Comparison of ENCODE assay signal across 19 cellular contexts in the genomic region with DNA sequence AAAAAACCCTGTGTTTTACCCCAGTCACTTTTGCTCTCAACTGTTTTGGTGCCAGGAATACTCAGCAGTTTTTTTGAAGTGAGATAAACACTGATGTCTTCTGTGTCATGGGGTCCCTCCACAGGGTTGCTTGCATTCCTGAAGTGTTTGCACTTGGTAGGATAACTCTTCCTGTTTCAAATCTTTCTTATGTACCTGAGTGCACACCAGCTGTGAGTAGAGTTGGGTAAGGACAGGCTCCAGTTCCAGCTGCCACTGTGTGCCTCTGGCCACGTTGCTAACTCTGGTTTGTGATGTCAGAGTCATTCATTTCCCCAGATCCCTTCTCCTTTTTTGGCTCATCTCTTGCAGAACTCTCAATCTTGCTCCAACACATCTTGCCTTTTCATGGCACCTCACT.
DNase-seq lines count a peak whose midpoint lies in the region; ATAC-seq and TF ChIP-seq lines count a peak whose summit lies in the region.
"Had no signal": no experiment of that assay in that cellular context is flagged by ENCODE, and none has a peak within 500 bp of the region (broad histone marks: within the 10 kb centered on the region; RNA-seq: fewer than 3 reads in every experiment).

No MANE protein-coding gene starts in this region.

- intact Hi-C loops in IMR-90 (cut with micrococcal nuclease), result no loop called here

- H3K18ac ChIP-seq in IMR-90 (ENCODE audit: low read depth, low read length), result no peak overlapping the region

- H3K14ac ChIP-seq in IMR-90 (replicated peaks; ENCODE audit: low read depth, low read length), result peak overlapping the region; percentile 75

- H2BK20ac ChIP-seq in IMR-90 (ENCODE audit: low read depth, low read length), result no peak overlapping the region

- ATAC-seq in activated T-cell treated with anti-CD3 and anti-CD28 coated beads, Interleukin-2, amount 50 U/mL, for 4 hours, result no peak
- ATAC-seq in IMR-90 (ENCODE audit: low read depth) (peak; percentile 37), HG03045 (IDR thresholded peaks at IDR 0.05; ENCODE audit: unreplicated experiment) (no peak)
- peak; percentile 24 for ATAC-seq in activated T-helper 17 cell treated with anti-CD3 and anti-CD28 coated beads, Interleukin-2, amount 50 U/mL, for 72 hours (replicated peaks)
- ATAC-seq: GM12878 had no signal

- no peaks in the 10 kb centered on the region for H4K20me1 ChIP-seq in IMR-90 (ENCODE audit: insufficient read depth, low read length)

- no peak overlapping the region for H2AK9ac ChIP-seq in IMR-90 (replicated peaks; ENCODE audit: low read depth, low read length, poor library complexity)

- H2BK15ac ChIP-seq in IMR-90 (ENCODE audit: low read depth, low read length), result no peak overlapping the region

- 0 out of 2 replicates have a peak overlapping the region, but pooled peaks have one; percentile 3 for H2BK120ac ChIP-seq in IMR-90 (ENCODE audit: low read depth, low read length)

- H3K4ac ChIP-seq in IMR-90 (ENCODE audit: low read depth, low read length), result no peak overlapping the region

- H3K23ac ChIP-seq in IMR-90 (ENCODE audit: low read depth, low read length), result no peak overlapping the region

- H3K36me3 ChIP-seq in IMR-90 (ENCODE audit: control insufficient read depth, insufficient read depth, low read length), result no peaks in the 10 kb centered on the region
- H3K36me3 ChIP-seq: brain microvascular endothelial cell, SJSA1 had no signal

- dilution Hi-C loops in IMR-90 (cut with HindIII; ENCODE audit: low sequenced_read_pairs, unreplicated experiment), result no loop called here

- H3K4me1 ChIP-seq in IMR-90 (ENCODE audit: control insufficient read depth, insufficient read depth, low read length), result no peaks in the 10 kb centered on the region; the same call in 1 of the 2 replicates
- H3K4me1 ChIP-seq: SJSA1 had no signal

- no peak overlapping the region for H2BK5ac ChIP-seq in IMR-90 (ENCODE audit: low read depth, low read length, poor library complexity, severe bottlenecking)

- no peaks in the 10 kb centered on the region for H3K9me3 ChIP-seq in IMR-90 (ENCODE audit: control insufficient read depth, insufficient read depth, low read length)
- H3K9me3 ChIP-seq: SJSA1 had no signal

- H3K9me3 Mint-ChIP-seq in activated T-cell treated with anti-CD3 and anti-CD28 coated beads, Interleukin-2, amount 50 U/mL, for 4 hours, result peaks cover 4% of the 10 kb centered on the region
- peaks cover 12% of the 10 kb centered on the region for H3K9me3 Mint-ChIP-seq in activated T-helper 17 cell treated with anti-CD3 and anti-CD28 coated beads, Interleukin-2, amount 50 U/mL, for 72 hours
- H3K9me3 Mint-ChIP-seq: activated B cell treated with CpG ODN at 0.5 μM for 24 hours had no signal

- peaks cover 5% of the 10 kb centered on the region for H3K36me3 Mint-ChIP-seq in activated T-cell treated with anti-CD3 and anti-CD28 coated beads, Interleukin-2, amount 50 U/mL, for 4 hours (ENCODE audit: insufficient read depth)
- peaks cover 69% of the 10 kb centered on the region for H3K36me3 Mint-ChIP-seq in activated T-helper 17 cell treated with anti-CD3 and anti-CD28 coated beads, Interleukin-2, amount 50 U/mL, for 72 hours (ENCODE audit: low read depth)
- H3K36me3 Mint-ChIP-seq: naive B cell had no signal

- H2AFZ ChIP-seq in IMR-90 (replicated peaks; ENCODE audit: low read length, poor library complexity), result peak overlapping the region; percentile 77

- H3K27me3 ChIP-seq in IMR-90 (ENCODE audit: control insufficient read depth, insufficient read depth, low read length), result no peaks in the 10 kb centered on the region
- H3K27me3 ChIP-seq: brain microvascular endothelial cell, SJSA1 had no signal

- no peak for DNase-seq in activated T-cell treated with anti-CD3 and anti-CD28 coated beads, Interleukin-2, amount 50 U/mL, for 4 hours
- DNase-seq in activated T-cell treated with anti-CD3 and anti-CD28 coated beads for 4 hours (no peak), IMR-90 (peak; percentile 8), myocyte (ENCODE audit: low read depth) (peak; percentile 47), occipital lobe (lab: John Stamatoyannopoulos, UW) (no peak)
- DNase-seq in stimulated activated naive CD4-positive, alpha-beta T cell (lab: John Stamatoyannopoulos, UW), result no peak
- DNase-seq: activated B cell treated with CpG ODN at 0.5 μM for 24 hours; brain microvascular endothelial cell; glutamatergic neuron; kidney glomerular epithelial cell; naive B cell; NCI-H1417 treated with DMSO at 0.1 percent for 48 hours; retina; stimulated activated CD4-positive, alpha-beta T cell treated with anti-CD3 and anti-CD28 coated beads, Interleukin-4, amount 100 ng/mL, for 1 hour had no signal

- H3K4me2 ChIP-seq in IMR-90 (ENCODE audit: low read depth, low read length), result no peak overlapping the region

- H3K27ac ChIP-seq in IMR-90 (ENCODE audit: insufficient read depth, low read length), result no peak overlapping the region
- H3K27ac ChIP-seq: brain microvascular endothelial cell, SJSA1 had no signal

- no peak overlapping the region for H4K5ac ChIP-seq in IMR-90 (ENCODE audit: low read depth, low read length)

- no peak for TF ChIP-seq RAD21 in IMR-90 (IDR thresholded peaks at IDR 0.05; ENCODE audit: low read length)

- in situ Hi-C loops in IMR-90 (cut with MboI; ENCODE audit: low sequenced_read_pairs), result no loop called here

- H3K9me1 ChIP-seq in IMR-90 (ENCODE audit: insufficient read depth, low read length), result no peaks in the 10 kb centered on the region

- peak overlapping the region; percentile 53 for H3K4me3 Mint-ChIP-seq in activated T-cell treated with anti-CD3 and anti-CD28 coated beads, Interleukin-2, amount 50 U/mL, for 4 hours
- H3K4me3 Mint-ChIP-seq in activated T-helper 17 cell treated with anti-CD3 and anti-CD28 coated beads, Interleukin-2, amount 50 U/mL, for 72 hours, result peak overlapping the region; percentile 85
- H3K4me3 Mint-ChIP-seq: activated B cell treated with CpG ODN at 0.5 μM for 24 hours, naive B cell had no signal

- H3K4me1 Mint-ChIP-seq in activated T-cell treated with anti-CD3 and anti-CD28 coated beads, Interleukin-2, amount 50 U/mL, for 4 hours (ENCODE audit: low read depth), result peaks cover 58% of the 10 kb centered on the region
- H3K4me1 Mint-ChIP-seq in activated T-helper 17 cell treated with anti-CD3 and anti-CD28 coated beads, Interleukin-2, amount 50 U/mL, for 72 hours, result peaks cover 56% of the 10 kb centered on the region

- H3K9ac ChIP-seq in IMR-90 (ENCODE audit: low read depth, low read length), result no peak overlapping the region

- POLR2A ChIA-PET in IMR-90 (lab: Charles Lee; ENCODE audit: unreplicated experiment), result no interaction called here

- CTCF ChIA-PET in IMR-90 (lab: Yijun Ruan, JAX), result no interaction called here

- no peak for TF ChIP-seq POLR2A in IMR-90 (IDR thresholded peaks at IDR 0.05; ENCODE audit: low read depth, low read length)

- no peak overlapping the region for H3K56ac ChIP-seq in IMR-90 (ENCODE audit: extremely low read depth, insufficient read depth, low read length)

- H3K27ac Mint-ChIP-seq in activated T-helper 17 cell treated with anti-CD3 and anti-CD28 coated beads, Interleukin-2, amount 50 U/mL, for 72 hours, result peak overlapping the region; percentile 95
- H3K27ac Mint-ChIP-seq: activated B cell treated with CpG ODN at 0.5 μM for 24 hours; activated T-helper 2 cell treated with anti-CD3 and anti-CD28 coated beads, Interferon-gamma antibody, Interleukin-2, Interleukin-4, amounts not matched to agents 10 μg/mL and 5 μg/mL and 100 μg/mL, durations not matched to agents 14 hours and 24 hours and 36 hours; naive B cell had no signal

- H4K91ac ChIP-seq in IMR-90 (ENCODE audit: insufficient read depth, low read depth, low read length), result no peak overlapping the region

- no peaks in the 10 kb centered on the region for H3K27me3 Mint-ChIP-seq in activated T-cell treated with anti-CD3 and anti-CD28 coated beads, Interleukin-2, amount 50 U/mL, for 4 hours (ENCODE audit: low read depth)
- H3K27me3 Mint-ChIP-seq in activated T-helper 17 cell treated with anti-CD3 and anti-CD28 coated beads, Interleukin-2, amount 50 U/mL, for 72 hours, result no peaks in the 10 kb centered on the region
- H3K27me3 Mint-ChIP-seq: activated B cell treated with CpG ODN at 0.5 μM for 24 hours, naive B cell had no signal

- TF ChIP-seq CTCF in IMR-90 (conservative IDR thresholded peaks at IDR 0.05; ENCODE audit: low read depth, low read length), result no peak

- BruUV-seq in IMR-90 (replicated peaks; lab: Mats Ljungman, UMichigan), result no TSS peak

- H2AK5ac ChIP-seq in IMR-90 (ENCODE audit: low read depth, low read length), result no peak overlapping the region

- no peak overlapping the region for H3K4me3 ChIP-seq in IMR-90 (ENCODE audit: insufficient read depth, low read depth, low read length)
- H3K4me3 ChIP-seq: GM12878, SJSA1 had no signal

- H4K8ac ChIP-seq in IMR-90 (ENCODE audit: low read depth in 2 of 2, low read length in 2 of 2), result no peak overlapping the region

- WGBS in IMR-90 (ENCODE audit: extremely low coverage in 2 of 2, insufficient read length in 1 of 2), 2 experiments, result no CpG with 5 or more reads among the region's 1 CpG

- H3K79me1 ChIP-seq in IMR-90 (ENCODE audit: low read depth in 1 of 2, low read length in 2 of 2), result no peaks in the 10 kb centered on the region

TF ChIP-seq in IMR-90, 13 proteins besides CTCF, POLR2A, EP300 and RAD21 (continues in another document):
- no peak for TF ChIP-seq FOS (IDR thresholded peaks at IDR 0.05; ENCODE audit: low read depth, low read length)
- TF ChIP-seq MAFK (IDR thresholded peaks at IDR 0.05; ENCODE audit: low read depth, low read length), result no peak
- no peak for TF ChIP-seq CHD1 (IDR thresholded peaks at IDR 0.05; ENCODE audit: low read depth, low read length)
- no peak for TF ChIP-seq MXI1 (IDR thresholded peaks at IDR 0.05; ENCODE audit: borderline replicate concordance, low read depth, low read length)
- TF ChIP-seq CEBPB (IDR thresholded peaks at IDR 0.05; ENCODE audit: low read depth, low read length), result no peak
- TF ChIP-seq, protein P1, sequence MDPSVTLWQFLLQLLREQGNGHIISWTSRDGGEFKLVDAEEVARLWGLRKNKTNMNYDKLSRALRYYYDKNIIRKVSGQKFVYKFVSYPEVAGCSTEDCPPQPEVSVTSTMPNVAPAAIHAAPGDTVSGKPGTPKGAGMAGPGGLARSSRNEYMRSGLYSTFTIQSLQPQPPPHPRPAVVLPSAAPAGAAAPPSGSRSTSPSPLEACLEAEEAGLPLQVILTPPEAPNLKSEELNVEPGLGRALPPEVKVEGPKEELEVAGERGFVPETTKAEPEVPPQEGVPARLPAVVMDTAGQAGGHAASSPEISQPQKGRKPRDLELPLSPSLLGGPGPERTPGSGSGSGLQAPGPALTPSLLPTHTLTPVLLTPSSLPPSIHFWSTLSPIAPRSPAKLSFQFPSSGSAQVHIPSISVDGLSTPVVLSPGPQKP (IDR thresholded peaks at IDR 0.05; ENCODE audit: borderline replicate concordance, low read depth, low read length), result no peak
- TF ChIP-seq BHLHE40 (IDR thresholded peaks at IDR 0.05; ENCODE audit: low read depth, low read length), result no peak
- TF ChIP-seq RFX5 (IDR thresholded peaks at IDR 0.05; ENCODE audit: low read depth, low read length), result no peak
- no peak for TF ChIP-seq NFE2L2 (IDR thresholded peaks at IDR 0.05; ENCODE audit: low read depth, low read length)
- TF ChIP-seq MAZ (IDR thresholded peaks at IDR 0.05; ENCODE audit: borderline replicate concordance, low read depth, low read length), result no peak
- no peak for TF ChIP-seq RCOR1 (IDR thresholded peaks at IDR 0.05; ENCODE audit: insufficient replicate concordance, low read length)

Comparison
In these comparisons a context has a peak if more than half of its experiments do, and no peak if none do; other contexts are left out.
1. ATAC-seq: peak in IMR-90 (single experiment) and activated T-helper 17 cell treated with anti-CD3 and anti-CD28 coated beads, Interleukin-2, amount 50 U/mL, for 72 hours (single experiment); none in activated T-cell treated with anti-CD3 and anti-CD28 coated beads, Interleukin-2, amount 50 U/mL, for 4 hours (0 of 2) and HG03045 (single experiment).
2. DNase-seq: peak in IMR-90 (single experiment) and myocyte (single experiment); none in activated T-cell treated with anti-CD3 and anti-CD28 coated beads, Interleukin-2, amount 50 U/mL, for 4 hours (single experiment), activated T-cell treated with anti-CD3 and anti-CD28 coated beads for 4 hours (single experiment), occipital lobe (single experiment) and stimulated activated naive CD4-positive, alpha-beta T cell (0 of 6).